ENCODE assay signal across 1 cellular context in the genomic region with DNA sequence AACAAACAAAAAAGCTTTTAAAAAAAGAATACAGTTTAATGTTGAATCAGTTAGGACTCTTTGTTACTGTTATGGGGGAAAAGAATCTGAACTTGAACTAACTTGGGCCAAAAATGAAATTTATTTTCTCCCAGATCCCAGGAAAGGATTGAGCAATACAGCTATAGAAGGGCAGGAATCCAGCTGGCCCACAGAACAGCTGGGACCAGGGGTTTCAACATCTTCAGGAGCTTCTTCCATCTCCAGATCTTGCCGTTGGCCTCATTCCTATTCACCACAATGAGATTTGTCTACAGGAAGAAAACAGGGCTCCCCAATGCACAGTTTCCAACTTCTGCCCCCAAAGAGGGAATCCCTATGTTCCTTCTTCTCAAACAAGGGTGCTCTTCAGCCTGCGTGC.
TF ChIP-seq lines count a peak whose summit lies in the region.

No MANE protein-coding gene starts in this region.

TF ChIP-seq in GM23338, 12 proteins besides CTCF, POLR2A, EP300 and RAD21 (continued from another document):
- no peak for TF ChIP-seq ZNF462 (CRISPR knock-in tag; IDR thresholded peaks at IDR 0.05)
- TF ChIP-seq STAT1 (IDR thresholded peaks at IDR 0.05; ENCODE audit: unreplicated experiment): no peak
- no peak for TF ChIP-seq ZNF114 (CRISPR knock-in tag; IDR thresholded peaks at IDR 0.05)
- TF ChIP-seq NANOG (IDR thresholded peaks at IDR 0.05; ENCODE audit: borderline replicate concordance): no peak
- TF ChIP-seq EZH2phosphoT487 (IDR thresholded peaks at IDR 0.05; ENCODE audit: unreplicated experiment): no peak
- no peak for TF ChIP-seq JUNB (IDR thresholded peaks at IDR 0.05; ENCODE audit: unreplicated experiment)
- no peak for TF ChIP-seq REST (IDR thresholded peaks at IDR 0.05; ENCODE audit: unreplicated experiment)
- no peak for TF ChIP-seq CREB1 (CRISPR knock-in tag; IDR thresholded peaks at IDR 0.05; ENCODE audit: low read depth)
- no peak for TF ChIP-seq ZNF331 (CRISPR knock-in tag; IDR thresholded peaks at IDR 0.05; ENCODE audit: low read depth)
- TF ChIP-seq POLR2AphosphoS5 (IDR thresholded peaks at IDR 0.05; ENCODE audit: low read depth): no peak
- TF ChIP-seq ETS1 (IDR thresholded peaks at IDR 0.05): no peak
